ENCODE assay signal across 7 cellular contexts in the genomic region with DNA sequence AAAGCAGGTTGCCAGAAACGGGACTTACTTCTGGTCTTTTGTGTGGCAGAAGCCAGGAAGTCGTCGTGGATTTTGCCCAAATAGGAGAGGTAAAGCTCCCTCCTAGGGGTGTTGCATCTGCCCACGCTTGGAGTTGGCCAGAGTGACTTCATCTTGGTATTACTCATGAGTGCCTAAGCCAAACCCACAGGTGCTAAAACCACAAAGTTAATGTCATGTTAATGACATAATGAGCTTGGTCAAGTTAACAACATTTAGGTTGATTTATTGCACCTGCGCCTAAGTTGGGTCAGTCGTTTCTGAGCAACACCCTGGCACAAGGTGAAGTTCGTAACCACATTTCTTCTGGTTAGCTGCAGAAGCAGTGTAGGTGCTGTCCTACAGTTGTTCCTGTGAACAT.
DNase-seq lines count a peak whose midpoint lies in the region; ATAC-seq lines count a peak whose summit lies in the region.

No MANE protein-coding gene starts in this region.

- no peaks in the 10 kb centered on the region for H3K27me3 Mint-ChIP-seq in activated T-cell treated with anti-CD3 and anti-CD28 coated beads, Interleukin-2, amount 50 U/mL, for 72 hours (ENCODE audit: low read depth)

- peaks cover 31% of the 10 kb centered on the region for H3K4me1 Mint-ChIP-seq in activated T-cell treated with anti-CD3 and anti-CD28 coated beads, Interleukin-2, amount 50 U/mL, for 72 hours (ENCODE audit: low read depth)

- peaks cover 1 to 15% of the 10 kb centered on the region in 2 donors for H3K36me3 Mint-ChIP-seq in activated T-cell treated with anti-CD3 and anti-CD28 coated beads, Interleukin-2, amount 50 U/mL, for 72 hours (ENCODE audit: insufficient read depth in 2 of 2)

- peak; percentile 46 to 64 for DNase-seq in activated T-cell treated with anti-CD3 and anti-CD28 coated beads, Interleukin-2, amount 50 U/mL, for 72 hours
- peak; percentile 1 to 30 for DNase-seq in stimulated activated CD4-positive, alpha-beta T cell treated with anti-CD3 and anti-CD28 coated beads, Interleukin-4, amount 100 ng/mL, for 48 hours (ENCODE audit: low read depth in 2 of 2)
- DNase-seq in substantia nigra (lab: John Stamatoyannopoulos, UW) (no peak), mesenteric fat pad (ENCODE audit: low spot score) (no peak)

- H3K9me3 Mint-ChIP-seq in activated T-cell treated with anti-CD3 and anti-CD28 coated beads, Interleukin-2, amount 50 U/mL, for 72 hours, result peaks cover 0 to 1% of the 10 kb centered on the region in 2 donors

- ATAC-seq in GM19455 (IDR thresholded peaks at IDR 0.05; ENCODE audit: unreplicated experiment) (peak; percentile 88), HG03457 (IDR thresholded peaks at IDR 0.05; ENCODE audit: unreplicated experiment) (peak; percentile 63), GM21526 (IDR thresholded peaks at IDR 0.05; ENCODE audit: low FRiP score, unreplicated experiment) (no peak)
- ATAC-seq in activated T-cell treated with anti-CD3 and anti-CD28 coated beads, Interleukin-2, amount 50 U/mL, for 72 hours (replicated peaks in 1 of 2), result peak; percentile 95 to 96

- no peak overlapping the region for H3K27ac ChIP-seq in substantia nigra (ENCODE audit: low read depth, low read length, poor library complexity, severe bottlenecking)

- no peak overlapping the region for H3K27ac Mint-ChIP-seq in activated T-cell treated with anti-CD3 and anti-CD28 coated beads, Interleukin-2, amount 50 U/mL, for 72 hours

- peak overlapping the region; percentile 13 to 35 for H3K4me3 Mint-ChIP-seq in activated T-cell treated with anti-CD3 and anti-CD28 coated beads, Interleukin-2, amount 50 U/mL, for 72 hours

Comparison
In these comparisons a context has a peak if more than half of its experiments do, and no peak if none do; other contexts are left out.
1. DNase-seq: peak in activated T-cell treated with anti-CD3 and anti-CD28 coated beads, Interleukin-2, amount 50 U/mL, for 72 hours (2 of 2) and stimulated activated CD4-positive, alpha-beta T cell treated with anti-CD3 and anti-CD28 coated beads, Interleukin-4, amount 100 ng/mL, for 48 hours (2 of 2); none in substantia nigra (0 of 49) and mesenteric fat pad (single experiment).